Comparison of ENCODE assay signal across 19 cellular contexts in genomic region chr6:4856779-4857178, GRCh38.
DNase-seq lines count a peak whose midpoint lies in the region; ATAC-seq and TF ChIP-seq lines count a peak whose summit lies in the region.
"Had no signal": no experiment of that assay in that cellular context is flagged by ENCODE, and none has a peak within 500 bp of the region (broad histone marks: within the 10 kb centered on the region; RNA-seq: fewer than 3 reads in every experiment).

No MANE protein-coding gene starts in this region.

- no peaks in the 10 kb centered on the region for H3K9me2 ChIP-seq in MM.1S (replicated peaks; ENCODE audit: insufficient read depth, low read length)

- H3K4me1 Mint-ChIP-seq in natural killer cell treated with Interleukin-12 subunit alpha and Interleukin-12 subunit beta and Interleukin-15 and Interleukin-18, amount 100 ng/mL, for 72 hours (ENCODE audit: low read depth in 2 of 2): peaks cover 77 to 81% of the 10 kb centered on the region in 2 donors
- peaks cover 89 to 91% of the 10 kb centered on the region in 2 donors for H3K4me1 Mint-ChIP-seq in natural killer cell

- intact Hi-C loops in natural killer cell (cut with micrococcal nuclease) (no loop called here), uterus (cut with DNase I; ENCODE audit: low total_unique reads) (no loop called here)

- peaks cover 96% of the 10 kb centered on the region for H3K79me2 ChIP-seq in MM.1S (ENCODE audit: low read length)

- peak overlapping the region; percentile 50 for H3K4me3 Mint-ChIP-seq in natural killer cell treated with Interleukin-12 subunit alpha and Interleukin-12 subunit beta and Interleukin-15 and Interleukin-18, amount 100 ng/mL, for 72 hours
- no peak overlapping the region for H3K4me3 Mint-ChIP-seq in natural killer cell
- H3K4me3 Mint-ChIP-seq: IgD-negative memory B cell had no signal

- TF ChIP-seq POLR2A in uterus (IDR thresholded peaks at IDR 0.05): no peak

- H3K9me3 Mint-ChIP-seq in natural killer cell treated with Interleukin-12 subunit alpha and Interleukin-12 subunit beta and Interleukin-15 and Interleukin-18, amount 100 ng/mL, for 72 hours: no peaks in the 10 kb centered on the region
- H3K9me3 Mint-ChIP-seq in natural killer cell: no peaks in the 10 kb centered on the region
- H3K9me3 Mint-ChIP-seq: IgD-negative memory B cell had no signal

- H2AFZ ChIP-seq in MM.1S (ENCODE audit: low read length): no peak overlapping the region

- H3K9me3 ChIP-seq in MM.1S (replicated peaks; ENCODE audit: insufficient read depth, low read length) (no peaks in the 10 kb centered on the region), uterus (no peaks in the 10 kb centered on the region)
- H3K9me3 ChIP-seq: heart left ventricle had no signal

- H3K27me3 Mint-ChIP-seq in natural killer cell treated with Interleukin-12 subunit alpha and Interleukin-12 subunit beta and Interleukin-15 and Interleukin-18, amount 100 ng/mL, for 72 hours: no peaks in the 10 kb centered on the region
- no peaks in the 10 kb centered on the region for H3K27me3 Mint-ChIP-seq in natural killer cell (ENCODE audit: low read depth in 2 of 2)
- H3K27me3 Mint-ChIP-seq: IgD-negative memory B cell; naive thymus-derived CD4-positive, alpha-beta T cell had no signal

- H3K27me3 ChIP-seq in MM.1S (replicated peaks; ENCODE audit: insufficient read depth, low read length) (no peaks in the 10 kb centered on the region), uterus (no peaks in the 10 kb centered on the region)
- H3K27me3 ChIP-seq: heart left ventricle had no signal

- no peak overlapping the region for H3K9ac ChIP-seq in MM.1S (ENCODE audit: low read length)

- H3K27ac ChIP-seq in MM.1S (ENCODE audit: low read length): no peak overlapping the region
- H3K27ac ChIP-seq in uterus: no peak overlapping the region
- H3K27ac ChIP-seq: heart left ventricle had no signal

- no peak for DNase-seq in natural killer cell treated with Interleukin-12 subunit alpha and Interleukin-12 subunit beta and Interleukin-15 and Interleukin-18, amount 100 ng/mL, for 72 hours (ENCODE audit: low spot score)
- DNase-seq in natural killer cell (no peak), MM.1S (no peak), choroid plexus epithelial cell (ENCODE audit: low read depth) (no peak), uterus (no peak), HCEC 1CT (no peak), DMS79 (lab: John Stamatoyannopoulos, UW) (no peak)
- DNase-seq: activated gamma-delta T cell treated with Interleukin-2 at 50 U/mL for 16 hours; cortex of kidney; heart left ventricle; mammary epithelial cell; naive thymus-derived CD4-positive, alpha-beta T cell; NCI-H1092 treated with DMSO at 0.1 percent for 48 hours; NK-92 treated with Interleukin-12 subunit alpha and Interleukin-12 subunit beta, amount 100 ng/mL, for 24 hours; SHP77; T-helper 2 cell had no signal

- no peaks in the 10 kb centered on the region for H3F3A ChIP-seq in MM.1S (ENCODE audit: insufficient read depth, low read length)

- H3K4me1 ChIP-seq in MM.1S (ENCODE audit: low read length) (no peaks in the 10 kb centered on the region; the same call in 1 of the 2 replicates), uterus (peaks cover 0 to 6% of the 10 kb centered on the region in 2 donors)

- no peak for ATAC-seq in natural killer cell treated with Interleukin-12 subunit alpha and Interleukin-12 subunit beta and Interleukin-15 and Interleukin-18, amount 100 ng/mL, for 72 hours
- ATAC-seq in natural killer cell (no peak), GM21528 (IDR thresholded peaks at IDR 0.05; ENCODE audit: low FRiP score, unreplicated experiment) (no peak)
- ATAC-seq: activated CD4-positive, CD25-positive, alpha-beta regulatory T cell treated with anti-CD3 and anti-CD28 coated beads, Interleukin-2, amount 50 U/mL, for 24 hours; naive thymus-derived CD4-positive, alpha-beta T cell had no signal

- peaks cover 18% of the 10 kb centered on the region for H4K20me1 ChIP-seq in MM.1S (ENCODE audit: insufficient read depth, low read length)

- no peak overlapping the region for H3K4me2 ChIP-seq in MM.1S (ENCODE audit: low read depth, low read length)

- H3K36me3 ChIP-seq in MM.1S (replicated peaks; ENCODE audit: insufficient read depth, low read length) (no peaks in the 10 kb centered on the region), uterus (no peaks in the 10 kb centered on the region)
- H3K36me3 ChIP-seq: heart left ventricle had no signal

- no peaks in the 10 kb centered on the region for H3K36me3 Mint-ChIP-seq in natural killer cell treated with Interleukin-12 subunit alpha and Interleukin-12 subunit beta and Interleukin-15 and Interleukin-18, amount 100 ng/mL, for 72 hours
- H3K36me3 Mint-ChIP-seq in natural killer cell: no peaks in the 10 kb centered on the region

- TF ChIP-seq CTCF in natural killer cell (IDR thresholded peaks at IDR 0.05) (no peak), MM.1S (IDR thresholded peaks at IDR 0.05; ENCODE audit: low read length) (peak; percentile 18; the same call in 1 of the 2 replicates), choroid plexus epithelial cell (conservative IDR thresholded peaks at IDR 0.05; ENCODE audit: low read depth, low read length) (peak; percentile 33), uterus (IDR thresholded peaks at IDR 0.05) (no peak)

- H3K4me3 ChIP-seq in MM.1S (ENCODE audit: low read length) (no peak overlapping the region), choroid plexus epithelial cell (ENCODE audit: low read depth, low read length) (no peak overlapping the region), uterus (no peak overlapping the region)
- H3K4me3 ChIP-seq: heart left ventricle had no signal

- peak overlapping the region; percentile 10 to 75 for H3K27ac Mint-ChIP-seq in natural killer cell treated with Interleukin-12 subunit alpha and Interleukin-12 subunit beta and Interleukin-15 and Interleukin-18, amount 100 ng/mL, for 72 hours
- H3K27ac Mint-ChIP-seq in natural killer cell: peak overlapping the region in 1 of 2 donors; percentile 51

Comparison
In these comparisons a context has a peak if more than half of its experiments do, and no peak if none do; other contexts are left out.
1. CTCF ChIP-seq: peak in MM.1S (single experiment) and choroid plexus epithelial cell (single experiment); none in natural killer cell (single experiment) and uterus (0 of 4).